8 cellular contexts compared by ENCODE assay signal in the genomic region with DNA sequence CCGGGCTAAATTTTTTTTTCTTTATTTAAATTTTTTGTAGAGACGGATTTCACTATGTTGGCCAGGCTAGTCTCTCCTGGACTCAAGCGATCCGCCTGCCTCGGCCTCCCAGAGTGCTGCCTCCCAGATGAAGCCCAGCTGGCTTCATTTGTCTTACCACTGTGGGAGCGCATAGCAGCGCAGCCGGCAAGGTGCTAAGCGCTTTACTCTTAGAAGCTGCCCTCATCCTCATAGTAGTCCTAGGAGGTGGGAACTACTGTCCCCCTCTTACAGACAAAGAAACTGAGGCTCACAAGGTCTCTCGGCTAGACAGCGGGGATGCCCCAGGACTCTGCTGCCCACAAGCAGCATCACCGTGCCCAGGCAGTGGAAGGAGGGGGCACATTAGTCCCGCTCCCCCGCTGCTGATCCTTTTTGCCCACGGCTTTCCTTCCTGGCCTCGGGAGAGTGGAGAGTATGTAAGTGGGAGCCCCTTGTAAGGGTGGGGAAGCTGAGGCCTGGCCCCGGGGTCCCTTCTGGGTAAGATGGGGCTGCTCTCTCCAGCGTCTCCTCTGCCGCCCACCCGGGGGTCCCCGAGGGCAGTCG. TPM values are rescaled to one million over a fixed set of nuclear protein-coding genes. Genes with fewer than 3 reads are reported as not detected.
DNase-seq lines count a peak whose midpoint lies in the region; ATAC-seq and TF ChIP-seq lines count a peak whose summit lies in the region.

No MANE protein-coding gene starts in this region.

- peaks cover 32% of the 10 kb centered on the region for H3K27me3 Mint-ChIP-seq in activated naive CD4-positive, alpha-beta T cell treated with anti-CD3 and anti-CD28 coated beads, Interleukin-2, amount 50 U/mL, for 24 hours
- peaks cover 83% of the 10 kb centered on the region for H3K27me3 Mint-ChIP-seq in dendritic cell treated with granulocyte-macrophage colony-stimulating factor and Interleukin-4, amounts not matched to agents 40 ng/mL and 50 ng/mL, for 4 days

- H3K4me1 ChIP-seq in mucosa of descending colon (ENCODE audit: low read depth) (peaks cover 10% of the 10 kb centered on the region), aorta (ENCODE audit: control insufficient read depth in 1 of 2, insufficient read depth in 2 of 2, low read length in 2 of 2) (no peaks in the 10 kb centered on the region)

- no peak overlapping the region for H3K27ac Mint-ChIP-seq in activated naive CD4-positive, alpha-beta T cell treated with anti-CD3 and anti-CD28 coated beads, Interleukin-2, amount 50 U/mL, for 24 hours
- H3K27ac Mint-ChIP-seq in dendritic cell treated with granulocyte-macrophage colony-stimulating factor and Interleukin-4, amounts not matched to agents 40 ng/mL and 50 ng/mL, for 4 days = no peak overlapping the region

- H3K9me3 Mint-ChIP-seq in activated naive CD4-positive, alpha-beta T cell treated with anti-CD3 and anti-CD28 coated beads, Interleukin-2, amount 50 U/mL, for 24 hours = no peaks in the 10 kb centered on the region
- H3K9me3 Mint-ChIP-seq in dendritic cell treated with granulocyte-macrophage colony-stimulating factor and Interleukin-4, amounts not matched to agents 40 ng/mL and 50 ng/mL, for 4 days = no peaks in the 10 kb centered on the region

- H3K27ac ChIP-seq in aorta (ENCODE audit: low read depth in 1 of 2, low read length in 2 of 2) = no peak overlapping the region

- peaks cover 9% of the 10 kb centered on the region for H3K4me1 Mint-ChIP-seq in activated naive CD4-positive, alpha-beta T cell treated with anti-CD3 and anti-CD28 coated beads, Interleukin-2, amount 50 U/mL, for 24 hours
- H3K4me1 Mint-ChIP-seq in dendritic cell treated with granulocyte-macrophage colony-stimulating factor and Interleukin-4, amounts not matched to agents 40 ng/mL and 50 ng/mL, for 4 days (ENCODE audit: low read depth) = no peaks in the 10 kb centered on the region

- no peak for TF ChIP-seq CTCF in mucosa of descending colon (IDR thresholded peaks at IDR 0.05)

- H3K9me3 ChIP-seq in mucosa of descending colon (no peaks in the 10 kb centered on the region), aorta (ENCODE audit: control insufficient read depth, low read length) (no peaks in the 10 kb centered on the region)

- H3K36me3 Mint-ChIP-seq in activated naive CD4-positive, alpha-beta T cell treated with anti-CD3 and anti-CD28 coated beads, Interleukin-2, amount 50 U/mL, for 24 hours = no peaks in the 10 kb centered on the region
- no peaks in the 10 kb centered on the region for H3K36me3 Mint-ChIP-seq in dendritic cell treated with granulocyte-macrophage colony-stimulating factor and Interleukin-4, amounts not matched to agents 40 ng/mL and 50 ng/mL, for 4 days (ENCODE audit: low read depth)

- intact Hi-C loops in dendritic cell treated with granulocyte-macrophage colony-stimulating factor and Interleukin-4, amounts not matched to agents 40 ng/mL and 50 ng/mL, for 4 days (cut with micrococcal nuclease) = no loop called here
- intact Hi-C loops in mucosa of descending colon (cut with DNase I, micrococcal nuclease) (no loop called here), aorta (cut with DNase I) (no loop called here)

- 29 to 32% methylated on average over 22 of the region's 22 CpGs for WGBS in aorta, 2 donors

- ATAC-seq in mucosa of descending colon (peak; percentile 15), aorta (ENCODE audit: low FRiP score) (peak; percentile 29), HG03045 (IDR thresholded peaks at IDR 0.05; ENCODE audit: unreplicated experiment) (no peak), GM18868 (IDR thresholded peaks at IDR 0.05; ENCODE audit: unreplicated experiment) (no peak)

- peak overlapping the region; percentile 77 for H3K4me3 Mint-ChIP-seq in activated naive CD4-positive, alpha-beta T cell treated with anti-CD3 and anti-CD28 coated beads, Interleukin-2, amount 50 U/mL, for 24 hours
- H3K4me3 Mint-ChIP-seq in dendritic cell treated with granulocyte-macrophage colony-stimulating factor and Interleukin-4, amounts not matched to agents 40 ng/mL and 50 ng/mL, for 4 days = peak overlapping the region; percentile 51

- peak overlapping the region; percentile 78 for H3K4me3 ChIP-seq in mucosa of descending colon
- H3K4me3 ChIP-seq in aorta (ENCODE audit: low read length in 2 of 2) = peak overlapping the region in 1 of 2 donors; percentile 58

- H3K27me3 ChIP-seq in aorta (ENCODE audit: control insufficient read depth in 1 of 2, insufficient read depth in 2 of 2, low read length in 1 of 2) = no peaks in the 10 kb centered on the region

- no peak for DNase-seq in activated naive CD4-positive, alpha-beta T cell treated with anti-CD3 and anti-CD28 coated beads, Interleukin-2, amount 50 U/mL, for 16 hours
- DNase-seq in mucosa of descending colon (peak in 1 of 3 donors; percentile 38), aorta (peak; percentile 43 to 75), NCI-H345 treated with DMSO at 0.1 percent for 48 hours (lab: John Stamatoyannopoulos, UW; ENCODE audit: unreplicated experiment) (no peak)

- H3K36me3 ChIP-seq in mucosa of descending colon (ENCODE audit: low read depth) (no peaks in the 10 kb centered on the region), aorta (ENCODE audit: control insufficient read depth in 1 of 2, insufficient read depth in 2 of 2, low read length in 1 of 2) (no peaks in the 10 kb centered on the region)

RNA-seq across cellular contexts. Expression of a gene that starts 0.7 kb away (rescaled TPM):
- total RNA-seq in mucosa of descending colon (100 to 1,000 TPM; 426 to 995 (median 483) TPM), aorta (10 to 100 TPM; 21.1 to 23.8 TPM)
- 10 to 100 TPM; 25.3 to 77.5 TPM for polyA plus RNA-seq in aorta

RNA-seq across cellular contexts. Expression of a gene that starts 14.2 kb away (rescaled TPM):
- 1 to 10 TPM; 1.1 to 2.0 (median 1.1) TPM for total RNA-seq in mucosa of descending colon
- total RNA-seq in aorta = under 1 TPM in 1 of 2 donors, not detected in 1; 0.51 TPM
- under 1 TPM in 1 of 2 donors, not detected in 1; 0.90 TPM for polyA plus RNA-seq in aorta

RNA-seq across cellular contexts. Expression of a gene that starts 29.8 kb away (rescaled TPM):
- total RNA-seq in mucosa of descending colon (under 1 TPM; 0.38 to 0.51 (median 0.41) TPM), aorta (10 to 100 TPM in 1 of 2 donors, 1 to 10 TPM in 1; 5.6 to 17.6 TPM)
- 10 to 100 TPM in 1 of 2 donors, 1 to 10 TPM in 1; 8.1 to 11.7 TPM for polyA plus RNA-seq in aorta

Comparison
In these comparisons a context has a peak if more than half of its experiments do, and no peak if none do; other contexts are left out.
1. DNase-seq: peak in aorta (2 of 2); none in activated naive CD4-positive, alpha-beta T cell treated with anti-CD3 and anti-CD28 coated beads, Interleukin-2, amount 50 U/mL, for 16 hours (single experiment) and NCI-H345 treated with DMSO at 0.1 percent for 48 hours (single experiment).
2. ATAC-seq: peak in mucosa of descending colon (single experiment) and aorta (single experiment); none in HG03045 (single experiment) and GM18868 (single experiment).
3. RNA of a gene that starts 0.7 kb away (total RNA-seq): 426 to 995 TPM in mucosa of descending colon; 21.1 to 23.8 TPM in aorta; every median in the first group is over 10 times any median in the second.
4. RNA of a gene that starts 29.8 kb away (total RNA-seq): 5.6 to 17.6 TPM in aorta; 0.38 to 0.51 TPM in mucosa of descending colon; every median in the first group is over 4 times any median in the second.